Comparison of ENCODE assay signal across 11 cellular contexts in the genomic region with DNA sequence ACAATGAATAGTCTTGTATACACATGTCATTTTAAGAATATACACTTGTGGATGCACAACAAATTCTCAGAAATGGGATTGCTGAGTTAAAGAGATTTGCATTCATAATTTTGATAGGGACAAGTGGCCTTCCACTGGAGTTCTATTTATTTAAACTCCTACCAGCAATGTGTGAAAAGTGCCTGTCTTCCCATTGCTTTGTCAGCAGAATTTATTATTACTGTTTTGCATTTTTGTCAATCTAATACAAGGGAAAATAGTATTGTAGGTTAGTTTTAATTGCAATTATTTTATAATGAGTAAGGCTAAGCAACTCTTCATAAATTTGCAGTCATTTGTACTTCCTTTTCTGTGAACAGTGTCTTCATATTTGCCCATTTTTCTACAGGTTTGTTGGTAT. TPM values are rescaled to one million over a fixed set of nuclear protein-coding genes. Genes with fewer than 3 reads are reported as not detected.
"Had no signal": no experiment of that assay in that cellular context is flagged by ENCODE, and none has a peak within 500 bp of the region (broad histone marks: within the 10 kb centered on the region; RNA-seq: fewer than 3 reads in every experiment).

No MANE protein-coding gene starts in this region.

- H3K4me3 ChIP-seq: GM23248, GM23338, HAP-1 had no signal

- DNase-seq: GM23248, GOT3, H9, HCEC 1CT, HFFc6 had no signal

- H3K27ac ChIP-seq: GM23248 had no signal

- FAIRE-seq: H1, H54 had no signal

- H3K36me3 ChIP-seq: HAP-1 had no signal

- H3K9ac ChIP-seq: GM23248 had no signal

- H2AFZ ChIP-seq: GM23248 had no signal

- ATAC-seq: HCT116 had no signal

RNA-seq across cellular contexts. Expression of a gene that starts 55.0 kb away (rescaled TPM):
- total RNA-seq: GM23248, GM23338, H1, H7, H9, HFFc6 had no signal
- polyA plus RNA-seq: GM23248, GM23338, H1 had no signal
